In the genomic region with DNA sequence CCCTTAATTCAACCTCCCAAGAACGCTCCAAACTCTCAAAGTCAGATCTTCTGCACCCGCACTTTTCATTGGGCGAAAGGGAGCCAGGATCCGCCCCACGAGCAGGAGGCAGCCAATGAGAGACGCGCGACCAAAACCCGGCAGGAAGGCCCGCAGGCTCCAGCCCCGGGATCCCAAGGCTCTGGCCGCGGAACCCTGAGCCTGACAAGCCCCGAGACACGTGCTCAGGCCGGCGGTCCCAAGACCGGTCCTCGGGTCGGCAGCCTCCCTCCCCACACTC, we compare ENCODE assay signal across 8 cellular contexts. TPM values are rescaled to one million over a fixed set of nuclear protein-coding genes. Genes with fewer than 3 reads are reported as not detected.
DNase-seq lines count a peak whose midpoint lies in the region; TF ChIP-seq lines count a peak whose summit lies in the region.

No MANE protein-coding gene starts in this region.

- no peaks in the 10 kb centered on the region for H3F3A ChIP-seq in GM23248 (ENCODE audit: insufficient read depth)
- peaks cover 11% of the 10 kb centered on the region for H3F3A ChIP-seq in neural progenitor cell (ENCODE audit: low read depth)

- H3K36me3 ChIP-seq in GM23248 (ENCODE audit: low read depth) (no peaks in the 10 kb centered on the region), neural progenitor cell (no peaks in the 10 kb centered on the region), stomach smooth muscle (ENCODE audit: control insufficient read depth in 2 of 2, insufficient read depth in 2 of 2, low read length in 2 of 2) (peaks cover 11 to 14% of the 10 kb centered on the region in 2 donors)

- TF ChIP-seq CTCF in foreskin fibroblast (IDR thresholded peaks at IDR 0.05; ENCODE audit: low read depth, low read length): no peak
- no peak for TF ChIP-seq CTCF in neural progenitor cell (IDR thresholded peaks at IDR 0.05)

- DNase-seq in EL (peak; percentile 93), GM23248 (peak; percentile 98), LHCN-M2 (ENCODE audit: low read depth) (peak; percentile 91), SHP77 (lab: John Stamatoyannopoulos, UW) (peak; percentile 73 to 92), activated gamma-delta T cell (lab: John Stamatoyannopoulos, UW) (peak; percentile 56), foreskin fibroblast (peak; percentile 85 to 96), neural progenitor cell (ENCODE audit: low spot score) (peak; percentile 93)

- H3K4me2 ChIP-seq in GM23248 (ENCODE audit: unreplicated experiment) (peak overlapping the region; percentile 90), neural progenitor cell (peak overlapping the region; percentile 74)

- peaks cover 21% of the 10 kb centered on the region for H3K4me1 Mint-ChIP-seq in neural progenitor cell

- H3K27me3 Mint-ChIP-seq in neural progenitor cell (ENCODE audit: insufficient read depth, low read depth): peaks cover 4% of the 10 kb centered on the region

- H3K4me3 ChIP-seq in GM23248: peak overlapping the region; percentile 81
- H3K4me3 ChIP-seq in foreskin fibroblast (ENCODE audit: low read depth in 1 of 2, low read length in 2 of 2): peak overlapping the region; percentile 67 to 98
- peak overlapping the region; percentile 75 for H3K4me3 ChIP-seq in neural progenitor cell
- peak overlapping the region; percentile 88 to 91 for H3K4me3 ChIP-seq in stomach smooth muscle (ENCODE audit: low read length in 2 of 2)

- no peaks in the 10 kb centered on the region for H3K9me2 ChIP-seq in GM23248 (ENCODE audit: insufficient read depth)

- H2AFZ ChIP-seq in GM23248: peak overlapping the region; percentile 84
- peak overlapping the region; percentile 88 for H2AFZ ChIP-seq in neural progenitor cell (replicated peaks)

- H3K9me3 Mint-ChIP-seq in neural progenitor cell: no peaks in the 10 kb centered on the region

- H3K27ac ChIP-seq in GM23248 (peak overlapping the region; percentile 93), neural progenitor cell (peak overlapping the region; percentile 89), stomach smooth muscle (ENCODE audit: low read length) (peak overlapping the region; percentile 90)

- H3K9ac ChIP-seq in GM23248: peak overlapping the region; percentile 97
- peak overlapping the region; percentile 80 for H3K9ac ChIP-seq in neural progenitor cell
- peak overlapping the region; percentile 95 to 96 for H3K9ac ChIP-seq in stomach smooth muscle (ENCODE audit: low read length in 2 of 2)

- H4K20me1 ChIP-seq in GM23248 (ENCODE audit: insufficient read depth) (no peaks in the 10 kb centered on the region), neural progenitor cell (ENCODE audit: low read depth) (peaks cover 31% of the 10 kb centered on the region)

- H3K27me3 ChIP-seq in GM23248 (replicated peaks; ENCODE audit: insufficient read depth) (no peaks in the 10 kb centered on the region), neural progenitor cell (no peaks in the 10 kb centered on the region), stomach smooth muscle (ENCODE audit: control insufficient read depth in 1 of 2, insufficient read depth in 2 of 2, low read length in 2 of 2) (no peaks in the 10 kb centered on the region)

- in situ Hi-C loops in GM23248 (cut with MboI): no loop called here

- H3K4me3 Mint-ChIP-seq in neural progenitor cell: peak overlapping the region; percentile 96

- 1 to 2% methylated on average over 19 to 20 of the region's 20 CpGs for WGBS in GM23248 (ENCODE audit: low coverage in 1 of 2, low lambda C conversion rate in 2 of 2, missing lambda C conversion rate in 2 of 2), 2 experiments

- H3K9me3 ChIP-seq in GM23248 (ENCODE audit: low read depth) (no peaks in the 10 kb centered on the region), neural progenitor cell (ENCODE audit: low read depth) (no peaks in the 10 kb centered on the region), stomach smooth muscle (ENCODE audit: control insufficient read depth in 2 of 2, low read length in 2 of 2) (no peaks in the 10 kb centered on the region)

- H3K27ac Mint-ChIP-seq in neural progenitor cell: peak overlapping the region; percentile 63

- peaks cover 60% of the 10 kb centered on the region for H3K79me2 ChIP-seq in GM23248 (ENCODE audit: insufficient read depth)
- H3K79me2 ChIP-seq in neural progenitor cell (ENCODE audit: low read depth): peaks cover 49% of the 10 kb centered on the region

- H3K4me1 ChIP-seq in GM23248 (ENCODE audit: insufficient read depth) (peaks cover 3% of the 10 kb centered on the region; the same call in 1 of the 2 replicates), neural progenitor cell (peaks cover 8% of the 10 kb centered on the region), stomach smooth muscle (ENCODE audit: control insufficient read depth, insufficient read depth, low read length) (peaks cover 27% of the 10 kb centered on the region)

- H3K36me3 Mint-ChIP-seq in neural progenitor cell: peaks cover 24% of the 10 kb centered on the region

RNA-seq across cellular contexts. Expression of a gene that starts 0.4 kb away (rescaled TPM):
- total RNA-seq in GM23248 (2014; rRNA removed; shearing (Covaris generic)): 34.9 and 44.5 TPM in 2 replicates
- 27.7 and 28.1 TPM in 2 replicates for polyA plus RNA-seq in GM23248 (2016; fragmentation: Nextera tagmentation; extraction: Ambion mirVana)
- total RNA-seq in LHCN-M2 (2014; rRNA removed) (58.7 and 74.3 TPM in 2 replicates), neural progenitor cell (ENCODE audit: low replicate concordance) (36.9 and 72.9 TPM in 2 replicates)
- 36.5 TPM for polyA plus RNA-seq in LHCN-M2 (2012)

RNA-seq across cellular contexts. Expression of a gene that starts 0.7 kb away (rescaled TPM):
- 16.2 and 19.2 TPM in 2 replicates for total RNA-seq in GM23248 (2014; rRNA removed; shearing (Covaris generic))
- 12.5 and 15.6 TPM in 2 replicates for polyA plus RNA-seq in GM23248 (2016; fragmentation: Nextera tagmentation; extraction: Ambion mirVana)
- total RNA-seq in LHCN-M2 (2014; rRNA removed): 34.2 and 38.0 TPM in 2 replicates
- 23.2 TPM for polyA plus RNA-seq in LHCN-M2 (2012)
- total RNA-seq in neural progenitor cell (ENCODE audit: low replicate concordance): 13.7 and 22.5 TPM in 2 replicates

RNA-seq across cellular contexts. Expression of a gene that starts 35.3 kb away (rescaled TPM):
- total RNA-seq in GM23248 (2014; rRNA removed; shearing (Covaris generic)): not detected in 2 replicates
- not detected in 2 replicates for polyA plus RNA-seq in GM23248 (2016; fragmentation: Nextera tagmentation; extraction: Ambion mirVana)
- total RNA-seq in LHCN-M2 (2014; rRNA removed) (not detected in 2 replicates), neural progenitor cell (ENCODE audit: low replicate concordance) (0.19 TPM in 1 of 2 replicates, not detected in the other)
- polyA plus RNA-seq in LHCN-M2 (2012): 0.05 TPM

RNA-seq across cellular contexts. Expression of a gene that starts 36.4 kb away (rescaled TPM):
- total RNA-seq in GM23248 (2014; rRNA removed; shearing (Covaris generic)): 9.0 and 11.6 TPM in 2 replicates
- polyA plus RNA-seq in GM23248 (2016; fragmentation: Nextera tagmentation; extraction: Ambion mirVana): 15.9 and 17.6 TPM in 2 replicates
- total RNA-seq in LHCN-M2 (2014; rRNA removed) (17.8 and 21.4 TPM in 2 replicates), neural progenitor cell (ENCODE audit: low replicate concordance) (12.2 and 19.1 TPM in 2 replicates)
- 11.4 TPM for polyA plus RNA-seq in LHCN-M2 (2012)

RNA-seq across cellular contexts. Expression of a gene that starts 49.3 kb away (rescaled TPM):
- total RNA-seq in GM23248 (2014; rRNA removed; shearing (Covaris generic)): not detected in 2 replicates
- not detected in 2 replicates for polyA plus RNA-seq in GM23248 (2016; fragmentation: Nextera tagmentation; extraction: Ambion mirVana)
- total RNA-seq in LHCN-M2 (2014; rRNA removed): not detected in 2 replicates
- not detected for polyA plus RNA-seq in LHCN-M2 (2012)
- 0.50 and 1.4 TPM in 2 replicates for total RNA-seq in neural progenitor cell (ENCODE audit: low replicate concordance)

Comparison
In these comparisons a context has a peak if more than half of its experiments do, and no peak if none do; other contexts are left out.
1. Peak in every context shown above with its lines: DNase-seq, H3K4me3 ChIP-seq and H3K27ac ChIP-seq.